In genomic region chr2:119407430-119408220, GRCh38 we compare ENCODE assay signal across 8 cellular contexts. TPM values are rescaled to one million over a fixed set of nuclear protein-coding genes. Genes with fewer than 3 reads are reported as not detected.
DNase-seq lines count a peak whose midpoint lies in the region; ATAC-seq, FAIRE-seq and TF ChIP-seq lines count a peak whose summit lies in the region.

No MANE protein-coding gene starts in this region.

- POLR2A ChIA-PET in naive thymus-derived CD4-positive, alpha-beta T cell (lab: Charles Lee) = no interaction called here

- H3K27me3 ChIP-seq in naive thymus-derived CD4-positive, alpha-beta T cell (ENCODE audit: control insufficient read depth in 2 of 2, insufficient read depth in 2 of 2, low read length in 2 of 2) = no peaks in the 10 kb centered on the region

- intact Hi-C loops in naive thymus-derived CD4-positive, alpha-beta T cell (cut with micrococcal nuclease) = loop anchor here (1.0 to 5.0 kb wide), 4 partner anchors 69 to 1273 kb away; no protein-coding TSS in a partner anchor

- H3K4me3 ChIP-seq in NB4 (ENCODE audit: low read depth, low read length) = no peak overlapping the region
- H3K4me3 ChIP-seq in naive thymus-derived CD4-positive, alpha-beta T cell (ENCODE audit: low read length) = no peak overlapping the region

- H3K36me3 Mint-ChIP-seq in naive thymus-derived CD4-positive, alpha-beta T cell = no peaks in the 10 kb centered on the region

- TF ChIP-seq CTCF in NB4 (IDR thresholded peaks at IDR 0.05; ENCODE audit: low read depth, low read length) = peak; percentile 72

- DNase-seq in DMS 273 treated with DMSO at 0.1 percent for 48 hours (lab: John Stamatoyannopoulos, UW) (peak; percentile 13), NB4 (ENCODE audit: low read depth) (peak; percentile 78), fibroblast of gingiva (ENCODE audit: low read depth) (peak; percentile 49)
- DNase-seq in naive thymus-derived CD4-positive, alpha-beta T cell = peak in 6 of 9 donors; percentile 5 to 50 (median 30)

- H3K4me3 Mint-ChIP-seq in naive thymus-derived CD4-positive, alpha-beta T cell = no peak overlapping the region

- ATAC-seq in GM19324 (IDR thresholded peaks at IDR 0.05; ENCODE audit: low FRiP score, unreplicated experiment) = peak; percentile 54
- peak; percentile 57 for ATAC-seq in naive thymus-derived CD4-positive, alpha-beta T cell
- no peak for ATAC-seq in GM21825 (IDR thresholded peaks at IDR 0.05; ENCODE audit: unreplicated experiment)
- no peak for ATAC-seq in HG02763 (IDR thresholded peaks at IDR 0.05; ENCODE audit: unreplicated experiment)

- TF ChIP-seq POLR2A in NB4 (IDR thresholded peaks at IDR 0.05; ENCODE audit: extremely low read depth, insufficient read length) = no peak

- H3K27me3 Mint-ChIP-seq in naive thymus-derived CD4-positive, alpha-beta T cell = peaks cover 7 to 16% (median 10%) of the 10 kb centered on the region in 5 donors

- no peaks in the 10 kb centered on the region for H3K36me3 ChIP-seq in naive thymus-derived CD4-positive, alpha-beta T cell (ENCODE audit: control insufficient read depth in 2 of 3, insufficient read depth in 3 of 3, low read length in 3 of 3)

- no peaks in the 10 kb centered on the region for H3K4me1 Mint-ChIP-seq in naive thymus-derived CD4-positive, alpha-beta T cell

- no peak overlapping the region for H3K27ac ChIP-seq in naive thymus-derived CD4-positive, alpha-beta T cell (ENCODE audit: low read depth, low read length)

- H3K9me3 Mint-ChIP-seq in naive thymus-derived CD4-positive, alpha-beta T cell = peaks cover 0 to 5% (median 0%) of the 10 kb centered on the region in 11 donors

- CTCF ChIA-PET in naive thymus-derived CD4-positive, alpha-beta T cell (lab: Charles Lee) = no interaction called here

- no peaks in the 10 kb centered on the region for H3K9me3 ChIP-seq in naive thymus-derived CD4-positive, alpha-beta T cell (ENCODE audit: control insufficient read depth in 2 of 3, low read length in 3 of 3)

- no peak overlapping the region for H3K27ac Mint-ChIP-seq in naive thymus-derived CD4-positive, alpha-beta T cell

- peak; percentile 81 for FAIRE-seq in TTC549 (lab: Jason Lieb, UNC)

- H3K4me1 ChIP-seq in naive thymus-derived CD4-positive, alpha-beta T cell (ENCODE audit: control insufficient read depth in 2 of 2, insufficient read depth in 2 of 2, low read length in 2 of 2) = no peaks in the 10 kb centered on the region

RNA-seq across cellular contexts. Expression of gene TMEM37, which starts 24.0 kb away (rescaled TPM):
- under 1 TPM in 3 of 5 experiments, not detected in 2; 0.37 to 0.51 (median 0.38) TPM for total RNA-seq in naive thymus-derived CD4-positive, alpha-beta T cell
- 1 to 10 TPM; 1.8 to 4.2 TPM for polyA plus RNA-seq in naive thymus-derived CD4-positive, alpha-beta T cell

RNA-seq across cellular contexts. Expression of gene DBI, which starts 40.8 kb away (rescaled TPM):
- total RNA-seq in naive thymus-derived CD4-positive, alpha-beta T cell = 100 to 1,000 TPM in 1 of 5 experiments, 10 to 100 TPM in 4; 29.3 to 111 (median 42.7) TPM
- polyA plus RNA-seq in naive thymus-derived CD4-positive, alpha-beta T cell = 100 to 1,000 TPM; 221 to 253 TPM

RNA-seq across cellular contexts. Expression of gene C2orf76, which starts 41.0 kb away (rescaled TPM):
- total RNA-seq in naive thymus-derived CD4-positive, alpha-beta T cell = 1 to 10 TPM; 5.1 to 9.2 (median 8.5) TPM
- polyA plus RNA-seq in naive thymus-derived CD4-positive, alpha-beta T cell = 10 to 100 TPM; 17.1 to 19.2 TPM

Comparison
In these comparisons a context has a peak if more than half of its experiments do, and no peak if none do; other contexts are left out.
1. DNase-seq: peak in every context shown above with its lines; median percentile 78 in NB4; 49 in fibroblast of gingiva; 30 in naive thymus-derived CD4-positive, alpha-beta T cell; 13 in DMS 273 treated with DMSO at 0.1 percent for 48 hours.
2. ATAC-seq: peak in GM19324 (single experiment) and naive thymus-derived CD4-positive, alpha-beta T cell (single experiment); none in GM21825 (single experiment) and HG02763 (single experiment).